In the genomic region with DNA sequence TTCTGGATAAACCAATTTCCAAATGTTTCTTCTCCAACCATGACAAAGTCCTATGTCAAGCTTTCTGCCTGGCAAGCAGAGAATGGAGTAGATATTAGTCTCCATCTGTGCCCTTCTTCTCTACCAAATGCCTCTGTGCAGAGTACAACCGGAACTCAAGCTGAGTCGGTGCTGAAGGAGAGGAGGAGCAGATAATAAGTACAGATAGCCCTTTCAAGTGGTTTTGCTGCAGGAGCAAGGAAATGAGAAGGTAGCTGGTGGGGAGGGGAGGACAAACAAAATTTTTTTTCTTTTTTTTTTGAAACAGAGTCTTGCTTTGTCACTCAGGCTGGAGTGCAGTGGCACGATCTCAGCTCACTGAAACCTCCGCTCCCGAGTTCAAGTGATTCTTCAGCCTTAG, we compare ENCODE assay signal across 14 cellular contexts. TPM values are rescaled to one million over a fixed set of nuclear protein-coding genes. Genes with fewer than 3 reads are reported as not detected.
A peak's percentile ranks its signal among the peaks of the same experiment; 100 is the strongest.
DNase-seq lines count a peak whose midpoint lies in the region; ATAC-seq, FAIRE-seq and TF ChIP-seq lines count a peak whose summit lies in the region.
"Had no signal": no experiment of that assay in that cellular context is flagged by ENCODE, and none has a peak within 500 bp of the region (broad histone marks: within the 10 kb centered on the region; RNA-seq: fewer than 3 reads in every experiment).

No MANE protein-coding gene starts in this region.

- H3K27me3 ChIP-seq in Peyer's patch (no peaks in the 10 kb centered on the region), brain microvascular endothelial cell (replicated peaks) (no peaks in the 10 kb centered on the region)

- peak overlapping the region; percentile 35 for H3K4me3 Mint-ChIP-seq in activated CD4-positive, alpha-beta T cell treated with anti-CD3 and anti-CD28 coated beads, Interleukin-2, amount 10 ng/mL, durations not matched to agents 7 days and 5 days
- H3K4me3 Mint-ChIP-seq: dendritic cell treated with granulocyte-macrophage colony-stimulating factor and Interleukin-4, amounts not matched to agents 40 ng/mL and 50 ng/mL, for 4 days; nephron had no signal

- H3K9me3 Mint-ChIP-seq in activated CD4-positive, alpha-beta T cell treated with anti-CD3 and anti-CD28 coated beads, Interleukin-2, amount 10 ng/mL, durations not matched to agents 7 days and 5 days, result peaks cover 37% of the 10 kb centered on the region
- peaks cover 15 to 29% of the 10 kb centered on the region in 2 donors for H3K9me3 Mint-ChIP-seq in activated naive CD4-positive, alpha-beta T cell treated with anti-CD3 and anti-CD28 coated beads, Interleukin-2, amount 50 U/mL, for 72 hours
- H3K9me3 Mint-ChIP-seq: dendritic cell treated with granulocyte-macrophage colony-stimulating factor and Interleukin-4, amounts not matched to agents 40 ng/mL and 50 ng/mL, for 4 days; nephron had no signal

- H3K36me3 ChIP-seq in Peyer's patch, result no peaks in the 10 kb centered on the region
- no peaks in the 10 kb centered on the region for H3K36me3 ChIP-seq in brain microvascular endothelial cell (replicated peaks)

- FAIRE-seq in frontal cortex (lab: Jason Lieb, UNC), result no peak
- FAIRE-seq: islet of Langerhans had no signal

- no peaks in the 10 kb centered on the region for H3K4me1 ChIP-seq in Peyer's patch

- H3K27ac ChIP-seq in Peyer's patch (peak overlapping the region in 1 of 4 donors; percentile 59), brain microvascular endothelial cell (no peak overlapping the region)

- peaks cover 72% of the 10 kb centered on the region for H3K4me1 Mint-ChIP-seq in activated CD4-positive, alpha-beta T cell treated with anti-CD3 and anti-CD28 coated beads, Interleukin-2, amount 10 ng/mL, durations not matched to agents 7 days and 5 days
- H3K4me1 Mint-ChIP-seq: nephron had no signal

- peak in 2 of 3 donors; percentile 32 to 56 for DNase-seq in Peyer's patch
- DNase-seq in activated CD4-positive, alpha-beta T cell treated with anti-CD3 and anti-CD28 coated beads, Interleukin-2, amount 10 ng/mL, durations not matched to agents 7 days and 5 days, result peak; percentile 83
- DNase-seq in activated naive CD4-positive, alpha-beta T cell treated with anti-CD3 and anti-CD28 coated beads, Interleukin-2, amount 50 U/mL, for 72 hours (ENCODE audit: low spot score in 2 of 2), result peak in 1 of 2 donors; percentile 27
- peak; percentile 18 to 30 for DNase-seq in stimulated activated CD8-positive, alpha-beta memory T cell treated with anti-CD3 and anti-CD28 coated beads, Interleukin-2, amount 100 ng/mL, for 1 hour (ENCODE audit: low read depth in 2 of 2)
- no peak for DNase-seq in brain microvascular endothelial cell
- no peak for DNase-seq in NCI-H510A treated with DMSO at 0.1 percent for 48 hours (lab: John Stamatoyannopoulos, UW)
- no peak for DNase-seq in frontal cortex (ENCODE audit: low spot score in 2 of 2)
- DNase-seq: COR-L47, foreskin fibroblast, NCI-H187 had no signal

- no peak for TF ChIP-seq POLR2A in Peyer's patch (IDR thresholded peaks at IDR 0.05)

- H3K27me3 Mint-ChIP-seq in activated CD4-positive, alpha-beta T cell treated with anti-CD3 and anti-CD28 coated beads, Interleukin-2, amount 10 ng/mL, durations not matched to agents 7 days and 5 days, result no peaks in the 10 kb centered on the region
- H3K27me3 Mint-ChIP-seq: dendritic cell treated with granulocyte-macrophage colony-stimulating factor and Interleukin-4, amounts not matched to agents 40 ng/mL and 50 ng/mL, for 4 days had no signal

- H3K4me3 ChIP-seq in Peyer's patch (no peak overlapping the region), brain microvascular endothelial cell (ENCODE audit: low read depth, low read length) (no peak overlapping the region)

- H3K27ac Mint-ChIP-seq in activated CD4-positive, alpha-beta T cell treated with anti-CD3 and anti-CD28 coated beads, Interleukin-2, amount 10 ng/mL, durations not matched to agents 7 days and 5 days, result peak overlapping the region; percentile 97
- H3K27ac Mint-ChIP-seq in activated naive CD4-positive, alpha-beta T cell treated with anti-CD3 and anti-CD28 coated beads, Interleukin-2, amount 50 U/mL, for 72 hours, result peak overlapping the region in 1 of 2 donors; percentile 67
- H3K27ac Mint-ChIP-seq: dendritic cell treated with granulocyte-macrophage colony-stimulating factor and Interleukin-4, amounts not matched to agents 40 ng/mL and 50 ng/mL, for 4 days; nephron had no signal

- TF ChIP-seq CTCF in Peyer's patch (IDR thresholded peaks at IDR 0.05), result no peak
- TF ChIP-seq CTCF in brain microvascular endothelial cell (IDR thresholded peaks at IDR 0.05; ENCODE audit: low read depth, low read length, missing control alignments), result no peak

- CTCF ChIA-PET in activated CD4-positive, alpha-beta T cell treated with anti-CD3 and anti-CD28 coated beads, Interleukin-2, amount 10 ng/mL, durations not matched to agents 7 days and 5 days (lab: Charles Lee), result interaction anchor here (0.6 to 0.9 kb wide), 4 partner anchors 18 to 1825 kb away, joined by 3 read pairs; no protein-coding TSS in a partner anchor

- in situ Hi-C loops in brain microvascular endothelial cell (cut with HindIII; ENCODE audit: low pct_ligation_motif_present, low sequenced_read_pairs), result no loop called here

- POLR2A ChIA-PET in activated CD4-positive, alpha-beta T cell treated with anti-CD3 and anti-CD28 coated beads, Interleukin-2, amount 10 ng/mL, durations not matched to agents 7 days and 5 days (lab: Charles Lee), result interaction anchor here (0.9 kb wide), 1 partner anchor 14 kb away, joined by 7 read pairs; the partner anchor contains the start of gene HELB

- no peaks in the 10 kb centered on the region for H3K9me3 ChIP-seq in Peyer's patch

- peak; percentile 91 for ATAC-seq in activated naive CD4-positive, alpha-beta T cell treated with anti-CD3 and anti-CD28 coated beads, Interleukin-2, amount 50 U/mL, for 72 hours
- ATAC-seq in GM19397 (IDR thresholded peaks at IDR 0.05; ENCODE audit: unreplicated experiment), result no peak

- peaks cover 58% of the 10 kb centered on the region for H3K36me3 Mint-ChIP-seq in activated CD4-positive, alpha-beta T cell treated with anti-CD3 and anti-CD28 coated beads, Interleukin-2, amount 10 ng/mL, durations not matched to agents 7 days and 5 days (ENCODE audit: low read depth)
- peaks cover 0 to 25% of the 10 kb centered on the region in 2 donors for H3K36me3 Mint-ChIP-seq in activated naive CD4-positive, alpha-beta T cell treated with anti-CD3 and anti-CD28 coated beads, Interleukin-2, amount 50 U/mL, for 72 hours

RNA-seq across cellular contexts. Expression of gene HELB, which starts 14.2 kb away (rescaled TPM):
- total RNA-seq in Peyer's patch (10 to 100 TPM in 2 of 4 donors, 1 to 10 TPM in 2; 6.1 to 19.8 (median 8.3) TPM), frontal cortex (3.3 TPM)
- total RNA-seq in activated CD4-positive, alpha-beta T cell treated with anti-CD3 and anti-CD28 coated beads, Interleukin-2, amount 10 ng/mL, durations not matched to agents 7 days and 5 days, result 10 to 100 TPM; 42.3 to 43.3 TPM
- 10 to 100 TPM; 29.4 to 45.9 TPM for total RNA-seq in activated naive CD4-positive, alpha-beta T cell treated with anti-CD3 and anti-CD28 coated beads, Interleukin-2, amount 50 U/mL, for 72 hours

Comparison
In these comparisons a context has a peak if more than half of its experiments do, and no peak if none do; other contexts are left out.
1. DNase-seq: peak in Peyer's patch (2 of 3), activated CD4-positive, alpha-beta T cell treated with anti-CD3 and anti-CD28 coated beads, Interleukin-2, amount 10 ng/mL, durations not matched to agents 7 days and 5 days (single experiment) and stimulated activated CD8-positive, alpha-beta memory T cell treated with anti-CD3 and anti-CD28 coated beads, Interleukin-2, amount 100 ng/mL, for 1 hour (2 of 2); none in brain microvascular endothelial cell (single experiment), NCI-H510A treated with DMSO at 0.1 percent for 48 hours (single experiment) and frontal cortex (0 of 2).